1 cellular context compared by ENCODE assay signal in the genomic region with DNA sequence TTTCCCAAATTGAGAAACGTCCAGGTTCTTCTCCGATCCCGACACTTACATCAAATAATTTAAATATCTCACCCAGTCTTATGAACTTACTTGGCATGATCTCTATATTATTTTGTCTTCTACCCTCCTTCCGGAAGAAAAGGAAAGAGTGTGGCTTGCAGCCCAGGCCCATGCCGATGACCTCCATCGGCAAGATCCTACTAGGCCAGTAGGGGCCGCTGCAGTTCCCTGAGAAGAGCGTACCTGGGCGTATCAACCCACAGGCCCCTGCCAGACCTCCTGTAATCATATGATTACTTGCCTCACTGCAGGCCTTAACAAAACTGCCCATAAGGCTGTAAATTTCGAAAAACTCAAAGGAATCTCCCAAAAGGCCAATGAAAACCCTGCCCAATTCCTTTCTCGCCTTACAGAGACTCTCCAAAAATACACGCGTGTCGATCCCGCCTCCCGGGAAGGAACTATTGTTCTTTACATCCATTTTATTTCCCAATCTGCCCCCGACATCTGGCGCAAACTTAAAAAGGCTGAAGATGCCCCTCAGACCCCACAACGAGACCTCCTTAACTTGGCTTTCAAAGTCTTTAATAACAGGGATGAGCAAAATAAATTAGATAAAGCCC.
TF ChIP-seq lines count a peak whose summit lies in the region.

No MANE protein-coding gene starts in this region.

TF ChIP-seq in K562, 482 proteins besides CTCF, POLR2A, EP300 and RAD21 (continued from another document):
- TF ChIP-seq TFAP4 (CRISPR knock-in tag; IDR thresholded peaks at IDR 0.05; ENCODE audit: borderline replicate concordance): peak; percentile 33; the same call in 1 of the 2 replicates
- TF ChIP-seq TAL1 (IDR thresholded peaks at IDR 0.05): 0 out of 2 replicates have a peak, but pooled peaks have one; percentile 8
- no peak for TF ChIP-seq EWSR1 (IDR thresholded peaks at IDR 0.05; ENCODE audit: borderline replicate concordance, low read depth, partially characterized antibody)
- no peak for TF ChIP-seq DIDO1 (tag; IDR thresholded peaks at IDR 0.05; ENCODE audit: low read depth)
- no peak for TF ChIP-seq RNF2 (IDR thresholded peaks at IDR 0.05)
- peak; percentile 50 for TF ChIP-seq ZFX (CRISPR knock-in tag; IDR thresholded peaks at IDR 0.05)
- no peak for TF ChIP-seq TRIM28 (IDR thresholded peaks at IDR 0.05)
- 0 out of 4 replicates have a peak, but pooled peaks of 1 of the 2 experiments have one; percentile 23 for TF ChIP-seq MNT (conservative IDR thresholded peaks at IDR 0.05)
- TF ChIP-seq KLF16 (IDR thresholded peaks at IDR 0.05): peak; percentile 48; the same call in 1 of the 2 replicates
- TF ChIP-seq, protein P1, sequence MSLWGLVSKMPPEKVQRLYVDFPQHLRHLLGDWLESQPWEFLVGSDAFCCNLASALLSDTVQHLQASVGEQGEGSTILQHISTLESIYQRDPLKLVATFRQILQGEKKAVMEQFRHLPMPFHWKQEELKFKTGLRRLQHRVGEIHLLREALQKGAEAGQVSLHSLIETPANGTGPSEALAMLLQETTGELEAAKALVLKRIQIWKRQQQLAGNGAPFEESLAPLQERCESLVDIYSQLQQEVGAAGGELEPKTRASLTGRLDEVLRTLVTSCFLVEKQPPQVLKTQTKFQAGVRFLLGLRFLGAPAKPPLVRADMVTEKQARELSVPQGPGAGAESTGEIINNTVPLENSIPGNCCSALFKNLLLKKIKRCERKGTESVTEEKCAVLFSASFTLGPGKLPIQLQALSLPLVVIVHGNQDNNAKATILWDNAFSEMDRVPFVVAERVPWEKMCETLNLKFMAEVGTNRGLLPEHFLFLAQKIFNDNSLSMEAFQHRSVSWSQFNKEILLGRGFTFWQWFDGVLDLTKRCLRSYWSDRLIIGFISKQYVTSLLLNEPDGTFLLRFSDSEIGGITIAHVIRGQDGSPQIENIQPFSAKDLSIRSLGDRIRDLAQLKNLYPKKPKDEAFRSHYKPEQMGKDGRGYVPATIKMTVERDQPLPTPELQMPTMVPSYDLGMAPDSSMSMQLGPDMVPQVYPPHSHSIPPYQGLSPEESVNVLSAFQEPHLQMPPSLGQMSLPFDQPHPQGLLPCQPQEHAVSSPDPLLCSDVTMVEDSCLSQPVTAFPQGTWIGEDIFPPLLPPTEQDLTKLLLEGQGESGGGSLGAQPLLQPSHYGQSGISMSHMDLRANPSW (CRISPR knock-in tag; IDR thresholded peaks at IDR 0.05): no peak
- TF ChIP-seq KLF10 (CRISPR knock-in tag; IDR thresholded peaks at IDR 0.05): no peak
- TF ChIP-seq L3MBTL2 (IDR thresholded peaks at IDR 0.05): peak; percentile 18; the same call in 1 of the 2 replicates
- TF ChIP-seq, protein P2, sequence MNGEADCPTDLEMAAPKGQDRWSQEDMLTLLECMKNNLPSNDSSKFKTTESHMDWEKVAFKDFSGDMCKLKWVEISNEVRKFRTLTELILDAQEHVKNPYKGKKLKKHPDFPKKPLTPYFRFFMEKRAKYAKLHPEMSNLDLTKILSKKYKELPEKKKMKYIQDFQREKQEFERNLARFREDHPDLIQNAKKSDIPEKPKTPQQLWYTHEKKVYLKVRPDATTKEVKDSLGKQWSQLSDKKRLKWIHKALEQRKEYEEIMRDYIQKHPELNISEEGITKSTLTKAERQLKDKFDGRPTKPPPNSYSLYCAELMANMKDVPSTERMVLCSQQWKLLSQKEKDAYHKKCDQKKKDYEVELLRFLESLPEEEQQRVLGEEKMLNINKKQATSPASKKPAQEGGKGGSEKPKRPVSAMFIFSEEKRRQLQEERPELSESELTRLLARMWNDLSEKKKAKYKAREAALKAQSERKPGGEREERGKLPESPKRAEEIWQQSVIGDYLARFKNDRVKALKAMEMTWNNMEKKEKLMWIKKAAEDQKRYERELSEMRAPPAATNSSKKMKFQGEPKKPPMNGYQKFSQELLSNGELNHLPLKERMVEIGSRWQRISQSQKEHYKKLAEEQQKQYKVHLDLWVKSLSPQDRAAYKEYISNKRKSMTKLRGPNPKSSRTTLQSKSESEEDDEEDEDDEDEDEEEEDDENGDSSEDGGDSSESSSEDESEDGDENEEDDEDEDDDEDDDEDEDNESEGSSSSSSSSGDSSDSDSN (IDR thresholded peaks at IDR 0.05; ENCODE audit: borderline replicate concordance in 1 of 2, low read depth in 2 of 2, low read length in 2 of 2): 0 out of 4 replicates have a peak, but pooled peaks of 1 of the 2 experiments have one; percentile 25
- no peak for TF ChIP-seq ZNF561 (CRISPR knock-in tag; conservative IDR thresholded peaks at IDR 0.05)
- TF ChIP-seq CBFA2T3 (IDR thresholded peaks at IDR 0.05): peak; percentile 26
- TF ChIP-seq, protein P3, sequence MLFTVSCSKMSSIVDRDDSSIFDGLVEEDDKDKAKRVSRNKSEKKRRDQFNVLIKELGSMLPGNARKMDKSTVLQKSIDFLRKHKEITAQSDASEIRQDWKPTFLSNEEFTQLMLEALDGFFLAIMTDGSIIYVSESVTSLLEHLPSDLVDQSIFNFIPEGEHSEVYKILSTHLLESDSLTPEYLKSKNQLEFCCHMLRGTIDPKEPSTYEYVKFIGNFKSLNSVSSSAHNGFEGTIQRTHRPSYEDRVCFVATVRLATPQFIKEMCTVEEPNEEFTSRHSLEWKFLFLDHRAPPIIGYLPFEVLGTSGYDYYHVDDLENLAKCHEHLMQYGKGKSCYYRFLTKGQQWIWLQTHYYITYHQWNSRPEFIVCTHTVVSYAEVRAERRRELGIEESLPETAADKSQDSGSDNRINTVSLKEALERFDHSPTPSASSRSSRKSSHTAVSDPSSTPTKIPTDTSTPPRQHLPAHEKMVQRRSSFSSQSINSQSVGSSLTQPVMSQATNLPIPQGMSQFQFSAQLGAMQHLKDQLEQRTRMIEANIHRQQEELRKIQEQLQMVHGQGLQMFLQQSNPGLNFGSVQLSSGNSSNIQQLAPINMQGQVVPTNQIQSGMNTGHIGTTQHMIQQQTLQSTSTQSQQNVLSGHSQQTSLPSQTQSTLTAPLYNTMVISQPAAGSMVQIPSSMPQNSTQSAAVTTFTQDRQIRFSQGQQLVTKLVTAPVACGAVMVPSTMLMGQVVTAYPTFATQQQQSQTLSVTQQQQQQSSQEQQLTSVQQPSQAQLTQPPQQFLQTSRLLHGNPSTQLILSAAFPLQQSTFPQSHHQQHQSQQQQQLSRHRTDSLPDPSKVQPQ (CRISPR knock-in tag; IDR thresholded peaks at IDR 0.05; ENCODE audit: borderline replicate concordance): no peak
- TF ChIP-seq, protein P4, sequence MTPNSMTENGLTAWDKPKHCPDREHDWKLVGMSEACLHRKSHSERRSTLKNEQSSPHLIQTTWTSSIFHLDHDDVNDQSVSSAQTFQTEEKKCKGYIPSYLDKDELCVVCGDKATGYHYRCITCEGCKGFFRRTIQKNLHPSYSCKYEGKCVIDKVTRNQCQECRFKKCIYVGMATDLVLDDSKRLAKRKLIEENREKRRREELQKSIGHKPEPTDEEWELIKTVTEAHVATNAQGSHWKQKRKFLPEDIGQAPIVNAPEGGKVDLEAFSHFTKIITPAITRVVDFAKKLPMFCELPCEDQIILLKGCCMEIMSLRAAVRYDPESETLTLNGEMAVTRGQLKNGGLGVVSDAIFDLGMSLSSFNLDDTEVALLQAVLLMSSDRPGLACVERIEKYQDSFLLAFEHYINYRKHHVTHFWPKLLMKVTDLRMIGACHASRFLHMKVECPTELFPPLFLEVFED (CRISPR knock-in tag; conservative IDR thresholded peaks at IDR 0.05): no peak
- TF ChIP-seq NFE2 (IDR thresholded peaks at IDR 0.05; ENCODE audit: low read depth): no peak
TF ChIP-seq in K562: peak in this region for 12.
